ENCODE assay signal across 1 cellular context in the genomic region with DNA sequence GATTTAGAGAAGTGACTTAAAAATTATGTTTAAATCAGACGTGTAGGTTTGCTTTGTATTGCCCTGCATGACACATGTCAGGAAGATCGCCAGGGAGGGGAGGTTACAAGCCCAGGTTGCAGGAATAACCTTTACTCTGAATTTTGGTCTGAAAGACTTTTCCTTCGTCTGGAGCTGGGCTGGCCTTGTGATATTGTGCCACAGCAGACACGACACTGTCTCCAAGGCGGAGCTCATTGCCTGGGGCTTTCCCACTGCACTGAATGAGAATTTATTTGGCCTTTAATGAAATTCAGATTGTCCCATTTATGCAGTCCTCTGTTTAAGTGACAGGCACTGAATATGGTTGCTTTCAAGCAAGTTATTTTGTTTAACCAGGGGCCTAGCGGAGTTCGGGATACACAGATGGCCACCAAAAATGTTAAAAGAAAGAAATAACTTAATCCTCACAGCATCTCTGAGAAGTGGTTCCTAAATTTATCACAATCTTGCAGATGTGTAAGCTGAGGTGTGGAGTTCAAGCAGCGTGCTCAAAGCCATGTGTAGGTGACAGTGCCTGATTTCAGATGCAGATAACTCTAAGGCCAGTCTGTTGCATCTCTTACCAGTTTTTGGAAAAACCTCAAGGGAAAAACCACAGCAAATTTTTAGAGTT.
TF ChIP-seq lines count a peak whose summit lies in the region.

No MANE protein-coding gene starts in this region.

TF ChIP-seq in K562, 482 proteins besides CTCF, POLR2A, EP300 and RAD21 (continued from another document):
- TF ChIP-seq ZNF23 (CRISPR knock-in tag; IDR thresholded peaks at IDR 0.05) (no peak), RFX1 (IDR thresholded peaks at IDR 0.05) (no peak), ZBTB12 (CRISPR knock-in tag; IDR thresholded peaks at IDR 0.05) (no peak), CHCHD3 (CRISPR knock-in tag; IDR thresholded peaks at IDR 0.05) (no peak), SLC30A9 (CRISPR knock-in tag; IDR thresholded peaks at IDR 0.05) (no peak), NFE2 (IDR thresholded peaks at IDR 0.05; ENCODE audit: low read depth) (peak; percentile 72; the same call in 1 of the 2 replicates)
